Comparison of ENCODE assay signal across 8 cellular contexts in genomic region chr19:4575267-4575793, GRCh38. TPM values are rescaled to one million over a fixed set of nuclear protein-coding genes. Genes with fewer than 3 reads are reported as not detected.
DNase-seq lines count a peak whose midpoint lies in the region; ATAC-seq, FAIRE-seq and TF ChIP-seq lines count a peak whose summit lies in the region.

No MANE protein-coding gene starts in this region.

- H3K9ac ChIP-seq in kidney (ENCODE audit: low read length in 2 of 2) (no peak overlapping the region), Karpas-422 (ENCODE audit: low read length) (no peak overlapping the region)

- no peaks in the 10 kb centered on the region for H3K36me3 Mint-ChIP-seq in activated T-cell treated with anti-CD3 and anti-CD28 coated beads, Interleukin-2, amount 50 U/mL, for 24 hours (ENCODE audit: low read depth)

- H4K20me1 ChIP-seq in Karpas-422 (ENCODE audit: insufficient read depth, low read depth, low read length), result no peaks in the 10 kb centered on the region

- H3K27me3 Mint-ChIP-seq in activated T-cell treated with anti-CD3 and anti-CD28 coated beads, Interleukin-2, amount 50 U/mL, for 24 hours, result peaks cover 62% of the 10 kb centered on the region

- no peak for DNase-seq in activated T-cell treated with anti-CD3 and anti-CD28 coated beads, Interleukin-2, amount 50 U/mL, for 24 hours
- no peak for DNase-seq in activated T-cell treated with anti-CD3 and anti-CD28 coated beads, Interleukin-2, amount 50 U/mL, for 48 hours
- DNase-seq in brain pericyte (ENCODE audit: low read depth, low spot score) (peak; percentile 85), kidney (peak; percentile 97), upper lobe of left lung (peak in 1 of 2 donors; percentile 36), GM20000 (ENCODE audit: low spot score) (no peak), Karpas-422 (no peak)

- H3K27ac Mint-ChIP-seq in activated T-cell treated with anti-CD3 and anti-CD28 coated beads, Interleukin-2, amount 50 U/mL, for 24 hours, result peak overlapping the region; percentile 11

- ATAC-seq in upper lobe of left lung (ENCODE audit: low FRiP score in 2 of 2) (peak; percentile 38 to 47), HG03457 (IDR thresholded peaks at IDR 0.05; ENCODE audit: unreplicated experiment) (no peak)

- H3K9me2 ChIP-seq in Karpas-422 (replicated peaks; ENCODE audit: insufficient read depth, low read length), result no peaks in the 10 kb centered on the region

- H3K4me3 Mint-ChIP-seq in activated T-cell treated with anti-CD3 and anti-CD28 coated beads, Interleukin-2, amount 50 U/mL, for 24 hours, result no peak overlapping the region

- H3K27ac ChIP-seq in kidney (ENCODE audit: low read depth in 2 of 2, low read length in 2 of 2) (peak overlapping the region; percentile 32 to 80), upper lobe of left lung (peak overlapping the region in 1 of 4 donors; percentile 49), Karpas-422 (ENCODE audit: low read length) (no peak overlapping the region)

- H3K9me3 ChIP-seq in kidney (ENCODE audit: control insufficient read depth in 1 of 2, low read length in 2 of 2), result no peaks in the 10 kb centered on the region
- no peaks in the 10 kb centered on the region for H3K9me3 ChIP-seq in upper lobe of left lung
- no peaks in the 10 kb centered on the region for H3K9me3 ChIP-seq in Karpas-422 (ENCODE audit: low read length)

- no peaks in the 10 kb centered on the region for H3K9me3 Mint-ChIP-seq in activated T-cell treated with anti-CD3 and anti-CD28 coated beads, Interleukin-2, amount 50 U/mL, for 24 hours

- TF ChIP-seq POLR2A in upper lobe of left lung (IDR thresholded peaks at IDR 0.05), result no peak

- H3K4me1 ChIP-seq in kidney (ENCODE audit: control insufficient read depth in 1 of 2, insufficient read depth in 1 of 2, low read depth in 1 of 2, low read length in 2 of 2), result peaks cover 0 to 5% of the 10 kb centered on the region in 2 donors
- peaks cover 3 to 16% (median 9%) of the 10 kb centered on the region in 4 donors for H3K4me1 ChIP-seq in upper lobe of left lung
- H3K4me1 ChIP-seq in Karpas-422 (ENCODE audit: low read length), result no peaks in the 10 kb centered on the region

- peak in 3 of 4 donors; percentile 66 to 80 (median 67) for TF ChIP-seq EP300 in upper lobe of left lung (IDR thresholded peaks at IDR 0.05)

- no peak overlapping the region for H3K4me2 ChIP-seq in Karpas-422 (ENCODE audit: low read depth, low read length, poor library complexity, severe bottlenecking)

- H3K4me1 Mint-ChIP-seq in activated T-cell treated with anti-CD3 and anti-CD28 coated beads, Interleukin-2, amount 50 U/mL, for 24 hours (ENCODE audit: low read depth), result peaks cover 9% of the 10 kb centered on the region

- no peaks in the 10 kb centered on the region for H3K79me2 ChIP-seq in Karpas-422 (ENCODE audit: low read length)

- 4% methylated on average over 10 to 13 of the region's 13 CpGs for WGBS in upper lobe of left lung, 2 donors

- intact Hi-C loops in kidney (cut with DNase I), result no loop called here

- H3K27me3 ChIP-seq in upper lobe of left lung (peaks cover 0 to 13% (median 4%) of the 10 kb centered on the region in 4 donors), Karpas-422 (ENCODE audit: low read length) (no peaks in the 10 kb centered on the region)

- TF ChIP-seq CTCF in kidney (IDR thresholded peaks at IDR 0.05; ENCODE audit: borderline replicate concordance, extremely low read depth, insufficient read depth) (no peak), upper lobe of left lung (IDR thresholded peaks at IDR 0.05) (no peak), GM20000 (IDR thresholded peaks at IDR 0.05; ENCODE audit: extremely low read depth, missing control alignments) (no peak)

- no peak for FAIRE-seq in kidney (lab: Jason Lieb, UNC)

- H3K36me3 ChIP-seq in kidney (ENCODE audit: control insufficient read depth in 1 of 2, insufficient read depth in 2 of 2, low read length in 2 of 2) (no peaks in the 10 kb centered on the region), upper lobe of left lung (no peaks in the 10 kb centered on the region), Karpas-422 (ENCODE audit: insufficient read depth, low read length) (no peaks in the 10 kb centered on the region)

- H3K4me3 ChIP-seq in kidney (ENCODE audit: low read length in 2 of 2) (no peak overlapping the region), upper lobe of left lung (no peak overlapping the region), Karpas-422 (ENCODE audit: low read length) (no peak overlapping the region)

- H2AFZ ChIP-seq in Karpas-422 (ENCODE audit: low read length), result no peak overlapping the region

RNA-seq across cellular contexts. Expression of gene SEMA6B, which starts 15.8 kb away (rescaled TPM):
- 17.7 TPM for total RNA-seq in kidney
- 2.6 TPM for polyA plus RNA-seq in kidney (ENCODE audit: insufficient read depth, low read depth, low replicate concordance)
- 10 to 100 TPM in 2 of 6 donors, 1 to 10 TPM in 4; 3.4 to 33.1 (median 7.6) TPM for total RNA-seq in upper lobe of left lung
- total RNA-seq in Karpas-422 (2014; rRNA removed; shearing (Covaris generic); ENCODE audit: low replicate concordance), result not detected in 2 replicates

RNA-seq across cellular contexts. Expression of gene LRG1, which starts 35.5 kb away (rescaled TPM):
- 26.4 TPM for total RNA-seq in kidney
- polyA plus RNA-seq in kidney (ENCODE audit: insufficient read depth, low read depth, low replicate concordance), result 2.2 TPM
- total RNA-seq in upper lobe of left lung, result 10 to 100 TPM in 4 of 6 donors, 1 to 10 TPM in 2; 7.3 to 19.9 (median 12.2) TPM
- 0.11 and 0.14 TPM in 2 replicates for total RNA-seq in Karpas-422 (2014; rRNA removed; shearing (Covaris generic); ENCODE audit: low replicate concordance)

RNA-seq across cellular contexts. Expression of gene PLIN5, which starts 40.3 kb away (rescaled TPM):
- total RNA-seq in kidney (30.7 TPM), upper lobe of left lung (10 to 100 TPM; 13.5 to 97.4 (median 23.0) TPM)
- polyA plus RNA-seq in kidney (ENCODE audit: insufficient read depth, low read depth, low replicate concordance), result 21.2 TPM
- not detected in 2 replicates for total RNA-seq in Karpas-422 (2014; rRNA removed; shearing (Covaris generic); ENCODE audit: low replicate concordance)

RNA-seq across cellular contexts. Expression of gene PLIN4, which starts 57.0 kb away (rescaled TPM):
- total RNA-seq in kidney (2.2 TPM), upper lobe of left lung (10 to 100 TPM in 1 of 6 donors, 1 to 10 TPM in 5; 1.8 to 11.5 (median 3.8) TPM)
- 1.6 TPM for polyA plus RNA-seq in kidney (ENCODE audit: insufficient read depth, low read depth, low replicate concordance)
- total RNA-seq in Karpas-422 (2014; rRNA removed; shearing (Covaris generic); ENCODE audit: low replicate concordance), result not detected in 2 replicates

Comparison
In these comparisons a context has a peak if more than half of its experiments do, and no peak if none do; other contexts are left out.
1. DNase-seq: peak in brain pericyte (single experiment) and kidney (single experiment); none in activated T-cell treated with anti-CD3 and anti-CD28 coated beads, Interleukin-2, amount 50 U/mL, for 24 hours (single experiment), activated T-cell treated with anti-CD3 and anti-CD28 coated beads, Interleukin-2, amount 50 U/mL, for 48 hours (0 of 2), GM20000 (single experiment) and Karpas-422 (single experiment).
2. RNA of gene PLIN5, which starts 40.3 kb away (total RNA-seq): 30.7 TPM in kidney (single experiment) and 13.5 to 97.4 TPM in upper lobe of left lung; not detected in Karpas-422; every median in the first group is over 10 times any median in the second.